8 cellular contexts compared by ENCODE assay signal in the genomic region with DNA sequence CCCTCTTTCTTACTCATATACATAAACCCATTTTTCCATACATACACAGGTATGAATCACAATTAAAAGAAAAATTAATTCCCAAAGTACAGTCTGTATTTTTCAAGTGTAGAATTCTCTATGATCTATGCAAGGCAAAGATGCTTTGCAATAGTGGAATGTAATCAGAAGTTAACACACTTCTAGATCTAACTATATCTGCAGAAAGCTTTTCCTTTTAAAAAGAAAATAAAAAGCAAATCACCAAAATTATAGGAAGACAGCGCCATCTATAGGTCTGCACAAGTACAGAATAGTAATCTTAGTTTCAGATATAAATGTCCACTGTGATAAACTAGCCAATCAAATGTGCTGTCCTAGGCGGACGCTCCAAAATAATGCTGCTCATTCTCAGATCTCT. TPM values are rescaled to one million over a fixed set of nuclear protein-coding genes. Genes with fewer than 3 reads are reported as not detected.
DNase-seq lines count a peak whose midpoint lies in the region; ATAC-seq and TF ChIP-seq lines count a peak whose summit lies in the region.

No MANE protein-coding gene starts in this region.

- peaks cover 9% of the 10 kb centered on the region; the same call in 1 of the 2 replicates for H3K36me3 Mint-ChIP-seq in WTC11
- H3K36me3 Mint-ChIP-seq in activated naive CD8-positive, alpha-beta T cell treated with anti-CD3 and anti-CD28 coated beads, Interleukin-2, amount 50 U/mL, for 24 hours (ENCODE audit: low read depth): peaks cover 4% of the 10 kb centered on the region

- intact Hi-C loops in A673 (cut with micrococcal nuclease; ENCODE audit: unreplicated experiment): loop anchor here (5.0 kb wide), 1 partner anchor 598 kb away; no protein-coding TSS in a partner anchor

- DNase-seq in A673 (ENCODE audit: low spot score) (peak; percentile 75), NCI-H2107 (lab: John Stamatoyannopoulos, UW) (peak; percentile 23), WTC11 (ENCODE audit: low spot score) (no peak), left lobe of liver (ENCODE audit: low spot score) (no peak), HPDE6-E6E7 (ENCODE audit: extremely low spot score) (no peak)
- DNase-seq in activated naive CD8-positive, alpha-beta T cell treated with anti-CD3 and anti-CD28 coated beads, Interleukin-2, amount 50 U/mL, for 24 hours: no peak

- H3K9me3 ChIP-seq in A673 (ENCODE audit: low read depth, low read length, poor library complexity, severe bottlenecking): no peaks in the 10 kb centered on the region

- H3K4me1 Mint-ChIP-seq in WTC11: no peaks in the 10 kb centered on the region
- H3K4me1 Mint-ChIP-seq in activated naive CD8-positive, alpha-beta T cell treated with anti-CD3 and anti-CD28 coated beads, Interleukin-2, amount 50 U/mL, for 24 hours: no peaks in the 10 kb centered on the region

- no peaks in the 10 kb centered on the region for H3K9me3 Mint-ChIP-seq in WTC11
- peaks cover 6% of the 10 kb centered on the region for H3K9me3 Mint-ChIP-seq in activated naive CD8-positive, alpha-beta T cell treated with anti-CD3 and anti-CD28 coated beads, Interleukin-2, amount 50 U/mL, for 24 hours

- H3K4me1 ChIP-seq in A673 (ENCODE audit: insufficient read depth, low read length, poor library complexity, severe bottlenecking): no peaks in the 10 kb centered on the region

- no peak overlapping the region for H3K27ac Mint-ChIP-seq in WTC11
- no peak overlapping the region for H3K27ac Mint-ChIP-seq in activated naive CD8-positive, alpha-beta T cell treated with anti-CD3 and anti-CD28 coated beads, Interleukin-2, amount 50 U/mL, for 24 hours

- H3K4me3 Mint-ChIP-seq in WTC11: no peak overlapping the region
- no peak overlapping the region for H3K4me3 Mint-ChIP-seq in activated naive CD8-positive, alpha-beta T cell treated with anti-CD3 and anti-CD28 coated beads, Interleukin-2, amount 50 U/mL, for 24 hours

- POLR2A ChIA-PET in A673 (lab: Charles Lee; ENCODE audit: low non-redundant PET) (interaction anchor here (0.9 kb wide), 1 partner anchor 394 kb away, joined by 3 read pairs; no protein-coding TSS in a partner anchor), WTC11 (lab: Charles Lee) (no interaction called here)

- CTCF ChIA-PET in A673 (lab: Charles Lee) (interaction anchor here (0.7 to 2.4 kb wide), 7 partner anchors 209 to 776 kb away, joined by 3 to 18 read pairs (median 4); a partner anchor contains a TSS), WTC11 (lab: Charles Lee) (interaction anchor here (0.6 to 2.6 kb wide), 38 partner anchors 10 to 1038 kb away, joined by 3 to 21 read pairs (median 4); a partner anchor contains a TSS)

- H3K36me3 ChIP-seq in A673 (ENCODE audit: insufficient read depth, low read length, poor library complexity, severe bottlenecking): no peaks in the 10 kb centered on the region

- no TSS peak for BruUV-seq in A673 (replicated peaks; lab: Mats Ljungman, UMichigan)

- no peak overlapping the region for H3K4me3 ChIP-seq in A673 (ENCODE audit: low read depth, low read length, poor library complexity, severe bottlenecking)

- H3K27me3 ChIP-seq in A673 (replicated peaks; ENCODE audit: insufficient read depth, low read depth, low read length, poor library complexity): no peaks in the 10 kb centered on the region

- ATAC-seq in GM18868 (IDR thresholded peaks at IDR 0.05; ENCODE audit: unreplicated experiment) (peak; percentile 72), WTC11 (peak; percentile 68), left lobe of liver (peak; percentile 85), GM19467 (IDR thresholded peaks at IDR 0.05; ENCODE audit: unreplicated experiment) (no peak)
- ATAC-seq in activated naive CD8-positive, alpha-beta T cell treated with anti-CD3 and anti-CD28 coated beads, Interleukin-2, amount 50 U/mL, for 24 hours: no peak

- TF ChIP-seq CTCF in A673 (conservative IDR thresholded peaks at IDR 0.05; ENCODE audit: low read depth, low read length): peak; percentile 81
- TF ChIP-seq CTCF in WTC11 (IDR thresholded peaks at IDR 0.05): peak; percentile 63

- H3K27ac ChIP-seq in A673 (ENCODE audit: low read depth, low read length, poor library complexity, severe bottlenecking): no peak overlapping the region

- H3K27me3 Mint-ChIP-seq in WTC11 (ENCODE audit: low read depth): no peaks in the 10 kb centered on the region
- no peaks in the 10 kb centered on the region for H3K27me3 Mint-ChIP-seq in activated naive CD8-positive, alpha-beta T cell treated with anti-CD3 and anti-CD28 coated beads, Interleukin-2, amount 50 U/mL, for 24 hours

TF ChIP-seq in WTC11, 78 proteins besides CTCF, POLR2A, EP300 and RAD21:
- TF ChIP-seq SMAD3 (CRISPR knock-in tag; IDR thresholded peaks at IDR 0.05; ENCODE audit: borderline replicate concordance): no peak
- no peak for TF ChIP-seq RORB (CRISPR knock-in tag; IDR thresholded peaks at IDR 0.05)
- no peak for TF ChIP-seq IRF2 (CRISPR knock-in tag; IDR thresholded peaks at IDR 0.05; ENCODE audit: borderline replicate concordance, low read depth)
- TF ChIP-seq, protein P1, sequence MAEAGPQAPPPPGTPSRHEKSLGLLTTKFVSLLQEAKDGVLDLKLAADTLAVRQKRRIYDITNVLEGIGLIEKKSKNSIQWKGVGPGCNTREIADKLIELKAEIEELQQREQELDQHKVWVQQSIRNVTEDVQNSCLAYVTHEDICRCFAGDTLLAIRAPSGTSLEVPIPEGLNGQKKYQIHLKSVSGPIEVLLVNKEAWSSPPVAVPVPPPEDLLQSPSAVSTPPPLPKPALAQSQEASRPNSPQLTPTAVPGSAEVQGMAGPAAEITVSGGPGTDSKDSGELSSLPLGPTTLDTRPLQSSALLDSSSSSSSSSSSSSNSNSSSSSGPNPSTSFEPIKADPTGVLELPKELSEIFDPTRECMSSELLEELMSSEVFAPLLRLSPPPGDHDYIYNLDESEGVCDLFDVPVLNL (CRISPR knock-in tag; IDR thresholded peaks at IDR 0.05; ENCODE audit: borderline replicate concordance, low read depth): no peak
- TF ChIP-seq, protein P2, sequence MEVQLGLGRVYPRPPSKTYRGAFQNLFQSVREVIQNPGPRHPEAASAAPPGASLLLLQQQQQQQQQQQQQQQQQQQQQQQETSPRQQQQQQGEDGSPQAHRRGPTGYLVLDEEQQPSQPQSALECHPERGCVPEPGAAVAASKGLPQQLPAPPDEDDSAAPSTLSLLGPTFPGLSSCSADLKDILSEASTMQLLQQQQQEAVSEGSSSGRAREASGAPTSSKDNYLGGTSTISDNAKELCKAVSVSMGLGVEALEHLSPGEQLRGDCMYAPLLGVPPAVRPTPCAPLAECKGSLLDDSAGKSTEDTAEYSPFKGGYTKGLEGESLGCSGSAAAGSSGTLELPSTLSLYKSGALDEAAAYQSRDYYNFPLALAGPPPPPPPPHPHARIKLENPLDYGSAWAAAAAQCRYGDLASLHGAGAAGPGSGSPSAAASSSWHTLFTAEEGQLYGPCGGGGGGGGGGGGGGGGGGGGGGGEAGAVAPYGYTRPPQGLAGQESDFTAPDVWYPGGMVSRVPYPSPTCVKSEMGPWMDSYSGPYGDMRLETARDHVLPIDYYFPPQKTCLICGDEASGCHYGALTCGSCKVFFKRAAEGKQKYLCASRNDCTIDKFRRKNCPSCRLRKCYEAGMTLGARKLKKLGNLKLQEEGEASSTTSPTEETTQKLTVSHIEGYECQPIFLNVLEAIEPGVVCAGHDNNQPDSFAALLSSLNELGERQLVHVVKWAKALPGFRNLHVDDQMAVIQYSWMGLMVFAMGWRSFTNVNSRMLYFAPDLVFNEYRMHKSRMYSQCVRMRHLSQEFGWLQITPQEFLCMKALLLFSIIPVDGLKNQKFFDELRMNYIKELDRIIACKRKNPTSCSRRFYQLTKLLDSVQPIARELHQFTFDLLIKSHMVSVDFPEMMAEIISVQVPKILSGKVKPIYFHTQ (CRISPR knock-in tag; IDR thresholded peaks at IDR 0.05): no peak
- no peak for TF ChIP-seq ZNF232 (CRISPR knock-in tag; IDR thresholded peaks at IDR 0.05)
- TF ChIP-seq, protein P3, sequence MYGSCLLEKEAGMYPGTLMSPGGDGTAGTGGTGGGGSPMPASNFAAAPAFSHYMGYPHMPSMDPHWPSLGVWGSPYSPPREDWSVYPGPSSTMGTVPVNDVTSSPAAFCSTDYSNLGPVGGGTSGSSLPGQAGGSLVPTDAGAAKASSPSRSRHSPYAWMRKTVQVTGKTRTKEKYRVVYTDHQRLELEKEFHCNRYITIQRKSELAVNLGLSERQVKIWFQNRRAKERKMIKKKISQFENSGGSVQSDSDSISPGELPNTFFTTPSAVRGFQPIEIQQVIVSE (CRISPR knock-in tag; IDR thresholded peaks at IDR 0.05; ENCODE audit: borderline replicate concordance): no peak
- TF ChIP-seq NFE2L1 (CRISPR knock-in tag; IDR thresholded peaks at IDR 0.05): no peak
TF ChIP-seq in WTC11: peak in this region for 0.

RNA-seq across cellular contexts. Expression of a gene that starts 22.0 kb away (rescaled TPM):
- total RNA-seq in A673 (2021) (4.3 and 4.7 TPM in 2 replicates), WTC11 (2021) (3.8 to 8.2 TPM (median 6.0 TPM) in 3 replicates), left lobe of liver (0.25 TPM)

RNA-seq across cellular contexts. Expression of a gene that starts 47.3 kb away (rescaled TPM):
- 15.0 and 23.2 TPM in 2 replicates for total RNA-seq in A673 (2021)
- 12.0 to 13.1 TPM (median 12.3 TPM) in 3 replicates for total RNA-seq in WTC11 (2021)
- total RNA-seq in left lobe of liver: 2.8 TPM

Comparison
In these comparisons a context has a peak if more than half of its experiments do, and no peak if none do; other contexts are left out.
1. DNase-seq: peak in A673 (single experiment) and NCI-H2107 (single experiment); none in WTC11 (single experiment), left lobe of liver (single experiment), activated naive CD8-positive, alpha-beta T cell treated with anti-CD3 and anti-CD28 coated beads, Interleukin-2, amount 50 U/mL, for 24 hours (single experiment) and HPDE6-E6E7 (single experiment).
2. ATAC-seq: peak in GM18868 (single experiment), WTC11 (single experiment) and left lobe of liver (single experiment); none in activated naive CD8-positive, alpha-beta T cell treated with anti-CD3 and anti-CD28 coated beads, Interleukin-2, amount 50 U/mL, for 24 hours (single experiment) and GM19467 (single experiment).